In the genomic region with DNA sequence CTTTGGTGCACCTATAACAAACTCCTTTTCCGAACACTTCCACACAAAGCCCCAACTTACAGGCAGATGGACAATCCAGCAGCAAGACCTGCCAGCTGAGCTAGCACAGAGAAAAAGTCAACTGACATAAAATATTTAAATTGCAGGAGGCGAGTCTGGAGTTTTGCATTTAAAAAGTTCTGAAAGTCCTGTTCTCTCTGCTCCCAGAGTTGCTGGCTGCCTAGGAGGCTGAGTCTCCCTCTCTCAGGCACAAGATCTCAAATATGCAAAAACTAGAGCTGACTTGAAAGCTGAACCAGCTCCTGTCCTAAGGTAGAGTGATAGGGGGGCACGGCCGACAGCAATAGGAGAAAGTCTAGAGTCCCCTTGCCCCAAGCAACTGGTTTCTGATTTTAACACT, we compare ENCODE assay signal across 1 cellular context.
TF ChIP-seq lines count a peak whose summit lies in the region.

No MANE protein-coding gene starts in this region.

TF ChIP-seq in GM23338, 12 proteins besides CTCF, POLR2A, EP300 and RAD21 (continued from another document):
- TF ChIP-seq, protein P1, sequence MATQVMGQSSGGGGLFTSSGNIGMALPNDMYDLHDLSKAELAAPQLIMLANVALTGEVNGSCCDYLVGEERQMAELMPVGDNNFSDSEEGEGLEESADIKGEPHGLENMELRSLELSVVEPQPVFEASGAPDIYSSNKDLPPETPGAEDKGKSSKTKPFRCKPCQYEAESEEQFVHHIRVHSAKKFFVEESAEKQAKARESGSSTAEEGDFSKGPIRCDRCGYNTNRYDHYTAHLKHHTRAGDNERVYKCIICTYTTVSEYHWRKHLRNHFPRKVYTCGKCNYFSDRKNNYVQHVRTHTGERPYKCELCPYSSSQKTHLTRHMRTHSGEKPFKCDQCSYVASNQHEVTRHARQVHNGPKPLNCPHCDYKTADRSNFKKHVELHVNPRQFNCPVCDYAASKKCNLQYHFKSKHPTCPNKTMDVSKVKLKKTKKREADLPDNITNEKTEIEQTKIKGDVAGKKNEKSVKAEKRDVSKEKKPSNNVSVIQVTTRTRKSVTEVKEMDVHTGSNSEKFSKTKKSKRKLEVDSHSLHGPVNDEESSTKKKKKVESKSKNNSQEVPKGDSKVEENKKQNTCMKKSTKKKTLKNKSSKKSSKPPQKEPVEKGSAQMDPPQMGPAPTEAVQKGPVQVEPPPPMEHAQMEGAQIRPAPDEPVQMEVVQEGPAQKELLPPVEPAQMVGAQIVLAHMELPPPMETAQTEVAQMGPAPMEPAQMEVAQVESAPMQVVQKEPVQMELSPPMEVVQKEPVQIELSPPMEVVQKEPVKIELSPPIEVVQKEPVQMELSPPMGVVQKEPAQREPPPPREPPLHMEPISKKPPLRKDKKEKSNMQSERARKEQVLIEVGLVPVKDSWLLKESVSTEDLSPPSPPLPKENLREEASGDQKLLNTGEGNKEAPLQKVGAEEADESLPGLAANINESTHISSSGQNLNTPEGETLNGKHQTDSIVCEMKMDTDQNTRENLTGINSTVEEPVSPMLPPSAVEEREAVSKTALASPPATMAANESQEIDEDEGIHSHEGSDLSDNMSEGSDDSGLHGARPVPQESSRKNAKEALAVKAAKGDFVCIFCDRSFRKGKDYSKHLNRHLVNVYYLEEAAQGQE (IDR thresholded peaks at IDR 0.05; ENCODE audit: unreplicated experiment) = no peak
- TF ChIP-seq CREB1 (CRISPR knock-in tag; IDR thresholded peaks at IDR 0.05; ENCODE audit: low read depth) (no peak), EZH2 (IDR thresholded peaks at IDR 0.05; ENCODE audit: low read depth, unreplicated experiment) (no peak)
- TF ChIP-seq, protein P2, sequence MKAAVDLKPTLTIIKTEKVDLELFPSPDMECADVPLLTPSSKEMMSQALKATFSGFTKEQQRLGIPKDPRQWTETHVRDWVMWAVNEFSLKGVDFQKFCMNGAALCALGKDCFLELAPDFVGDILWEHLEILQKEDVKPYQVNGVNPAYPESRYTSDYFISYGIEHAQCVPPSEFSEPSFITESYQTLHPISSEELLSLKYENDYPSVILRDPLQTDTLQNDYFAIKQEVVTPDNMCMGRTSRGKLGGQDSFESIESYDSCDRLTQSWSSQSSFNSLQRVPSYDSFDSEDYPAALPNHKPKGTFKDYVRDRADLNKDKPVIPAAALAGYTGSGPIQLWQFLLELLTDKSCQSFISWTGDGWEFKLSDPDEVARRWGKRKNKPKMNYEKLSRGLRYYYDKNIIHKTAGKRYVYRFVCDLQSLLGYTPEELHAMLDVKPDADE (IDR thresholded peaks at IDR 0.05) = no peak
